23 cellular contexts compared by ENCODE assay signal in genomic region chr18:75322206-75322605, GRCh38.
"Had no signal": no experiment of that assay in that cellular context is flagged by ENCODE, and none has a peak within 500 bp of the region (broad histone marks: within the 10 kb centered on the region; RNA-seq: fewer than 3 reads in every experiment).

No MANE protein-coding gene starts in this region.

- DNase-seq: colonic mucosa; effector memory CD4-positive, alpha-beta T cell; esophagus squamous epithelium; foreskin melanocyte; glutamatergic neuron; heart right ventricle; hippocampal formation; kidney glomerular epithelial cell; left colon; left ventricle myocardium superior; lower lobe of right lung; natural killer cell; right lobe of liver; stimulated activated naive CD4-positive, alpha-beta T cell; stimulated activated naive CD8-positive, alpha-beta T cell treated with anti-CD3 and anti-CD28 coated beads, Interleukin-15, amount 100 ng/mL, for 72 hours; transverse colon; upper lobe of right lung had no signal

- H3K27me3 ChIP-seq: colonic mucosa, esophagus squamous epithelium, heart right ventricle, neutrophil, right lobe of liver, suprapubic skin, transverse colon, upper lobe of right lung, vagina had no signal

- H3K4me3 ChIP-seq: colonic mucosa, esophagus squamous epithelium, heart right ventricle, lower lobe of right lung, right lobe of liver, suprapubic skin, transverse colon, upper lobe of right lung, vagina had no signal

- H3K27ac ChIP-seq: colonic mucosa, esophagus squamous epithelium, heart right ventricle, lower lobe of right lung, neutrophil, parathyroid adenoma, right lobe of liver, suprapubic skin, transverse colon, upper lobe of right lung, vagina had no signal

- H3K9ac ChIP-seq: parathyroid adenoma had no signal

- H2AFZ ChIP-seq: parathyroid adenoma had no signal

- H3K36me3 ChIP-seq: colonic mucosa, esophagus squamous epithelium, heart right ventricle, lower lobe of right lung, neutrophil, right lobe of liver, suprapubic skin, transverse colon, upper lobe of right lung, vagina had no signal

- H3K4me1 ChIP-seq: colonic mucosa, esophagus squamous epithelium, heart right ventricle, lower lobe of right lung, parathyroid adenoma, right lobe of liver, suprapubic skin, transverse colon, upper lobe of right lung, vagina had no signal

- H3K9me3 ChIP-seq: colonic mucosa, esophagus squamous epithelium, neutrophil, suprapubic skin, upper lobe of right lung, vagina had no signal

- FAIRE-seq: endothelial cell of umbilical vein, islet of Langerhans had no signal
